1 cellular context compared by ENCODE assay signal in the genomic region with DNA sequence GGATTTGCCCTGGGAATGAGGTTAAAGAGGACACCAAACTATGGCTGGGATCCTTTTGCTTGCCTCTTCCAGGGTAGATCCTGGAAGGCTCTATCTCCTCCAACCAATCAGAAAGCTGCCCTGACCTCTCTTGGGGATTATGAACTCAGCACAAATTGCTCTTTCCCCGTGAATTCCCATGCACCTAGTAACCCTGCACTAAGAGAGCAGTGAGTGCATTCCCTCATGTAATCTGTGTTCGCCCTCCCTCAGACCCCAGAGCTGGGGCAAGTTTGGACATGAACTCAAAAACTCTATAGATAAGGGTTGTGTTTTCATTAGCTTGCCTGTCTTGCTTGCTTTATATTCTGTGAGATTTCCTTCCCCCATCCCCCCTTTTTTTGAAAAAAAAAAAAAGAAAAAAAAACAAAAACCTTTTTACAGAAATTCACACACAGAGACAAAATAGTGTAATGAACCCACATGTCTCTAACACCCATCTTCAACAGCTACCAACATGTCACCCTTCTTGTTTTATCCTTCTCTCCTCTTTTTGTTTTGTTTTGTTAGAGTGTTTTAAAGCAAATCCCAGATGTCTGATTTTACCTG.
TF ChIP-seq lines count a peak whose summit lies in the region.

No MANE protein-coding gene starts in this region.

TF ChIP-seq in HEK293, 187 proteins besides CTCF, POLR2A, EP300 and RAD21 (continued from another document and continues in another):
- TF ChIP-seq, protein P1, sequence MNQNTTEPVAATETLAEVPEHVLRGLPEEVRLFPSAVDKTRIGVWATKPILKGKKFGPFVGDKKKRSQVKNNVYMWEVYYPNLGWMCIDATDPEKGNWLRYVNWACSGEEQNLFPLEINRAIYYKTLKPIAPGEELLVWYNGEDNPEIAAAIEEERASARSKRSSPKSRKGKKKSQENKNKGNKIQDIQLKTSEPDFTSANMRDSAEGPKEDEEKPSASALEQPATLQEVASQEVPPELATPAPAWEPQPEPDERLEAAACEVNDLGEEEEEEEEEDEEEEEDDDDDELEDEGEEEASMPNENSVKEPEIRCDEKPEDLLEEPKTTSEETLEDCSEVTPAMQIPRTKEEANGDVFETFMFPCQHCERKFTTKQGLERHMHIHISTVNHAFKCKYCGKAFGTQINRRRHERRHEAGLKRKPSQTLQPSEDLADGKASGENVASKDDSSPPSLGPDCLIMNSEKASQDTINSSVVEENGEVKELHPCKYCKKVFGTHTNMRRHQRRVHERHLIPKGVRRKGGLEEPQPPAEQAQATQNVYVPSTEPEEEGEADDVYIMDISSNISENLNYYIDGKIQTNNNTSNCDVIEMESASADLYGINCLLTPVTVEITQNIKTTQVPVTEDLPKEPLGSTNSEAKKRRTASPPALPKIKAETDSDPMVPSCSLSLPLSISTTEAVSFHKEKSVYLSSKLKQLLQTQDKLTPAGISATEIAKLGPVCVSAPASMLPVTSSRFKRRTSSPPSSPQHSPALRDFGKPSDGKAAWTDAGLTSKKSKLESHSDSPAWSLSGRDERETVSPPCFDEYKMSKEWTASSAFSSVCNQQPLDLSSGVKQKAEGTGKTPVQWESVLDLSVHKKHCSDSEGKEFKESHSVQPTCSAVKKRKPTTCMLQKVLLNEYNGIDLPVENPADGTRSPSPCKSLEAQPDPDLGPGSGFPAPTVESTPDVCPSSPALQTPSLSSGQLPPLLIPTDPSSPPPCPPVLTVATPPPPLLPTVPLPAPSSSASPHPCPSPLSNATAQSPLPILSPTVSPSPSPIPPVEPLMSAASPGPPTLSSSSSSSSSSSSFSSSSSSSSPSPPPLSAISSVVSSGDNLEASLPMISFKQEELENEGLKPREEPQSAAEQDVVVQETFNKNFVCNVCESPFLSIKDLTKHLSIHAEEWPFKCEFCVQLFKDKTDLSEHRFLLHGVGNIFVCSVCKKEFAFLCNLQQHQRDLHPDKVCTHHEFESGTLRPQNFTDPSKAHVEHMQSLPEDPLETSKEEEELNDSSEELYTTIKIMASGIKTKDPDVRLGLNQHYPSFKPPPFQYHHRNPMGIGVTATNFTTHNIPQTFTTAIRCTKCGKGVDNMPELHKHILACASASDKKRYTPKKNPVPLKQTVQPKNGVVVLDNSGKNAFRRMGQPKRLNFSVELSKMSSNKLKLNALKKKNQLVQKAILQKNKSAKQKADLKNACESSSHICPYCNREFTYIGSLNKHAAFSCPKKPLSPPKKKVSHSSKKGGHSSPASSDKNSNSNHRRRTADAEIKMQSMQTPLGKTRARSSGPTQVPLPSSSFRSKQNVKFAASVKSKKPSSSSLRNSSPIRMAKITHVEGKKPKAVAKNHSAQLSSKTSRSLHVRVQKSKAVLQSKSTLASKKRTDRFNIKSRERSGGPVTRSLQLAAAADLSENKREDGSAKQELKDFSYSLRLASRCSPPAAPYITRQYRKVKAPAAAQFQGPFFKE (tag by site-specific recombination; IDR thresholded peaks at IDR 0.05; ENCODE audit: borderline replicate concordance): no peak
- TF ChIP-seq OSR2 (tag by site-specific recombination; IDR thresholded peaks at IDR 0.05): no peak; the same call in 1 of the 2 replicates
- no peak for TF ChIP-seq ZNF350 (tag by site-specific recombination; IDR thresholded peaks at IDR 0.05)
- TF ChIP-seq ZNF561 (tag by site-specific recombination; IDR thresholded peaks at IDR 0.05; ENCODE audit: borderline replicate concordance): peak; percentile 15; the same call in 1 of the 2 replicates
- TF ChIP-seq KLF1 (tag by site-specific recombination; IDR thresholded peaks at IDR 0.05): no peak
- TF ChIP-seq, protein P2, sequence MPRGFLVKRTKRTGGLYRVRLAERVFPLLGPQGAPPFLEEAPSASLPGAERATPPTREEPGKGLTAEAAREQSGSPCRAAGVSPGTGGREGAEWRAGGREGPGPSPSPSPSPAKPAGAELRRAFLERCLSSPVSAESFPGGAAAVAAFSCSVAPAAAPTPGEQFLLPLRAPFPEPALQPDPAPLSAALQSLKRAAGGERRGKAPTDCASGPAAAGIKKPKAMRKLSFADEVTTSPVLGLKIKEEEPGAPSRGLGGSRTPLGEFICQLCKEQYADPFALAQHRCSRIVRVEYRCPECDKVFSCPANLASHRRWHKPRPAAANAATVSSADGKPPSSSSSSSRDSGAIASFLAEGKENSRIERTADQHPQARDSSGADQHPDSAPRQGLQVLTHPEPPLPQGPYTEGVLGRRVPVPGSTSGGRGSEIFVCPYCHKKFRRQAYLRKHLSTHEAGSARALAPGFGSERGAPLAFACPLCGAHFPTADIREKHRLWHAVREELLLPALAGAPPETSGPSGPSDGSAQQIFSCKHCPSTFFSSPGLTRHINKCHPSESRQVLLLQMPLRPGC (tag by site-specific recombination; IDR thresholded peaks at IDR 0.05): peak; percentile 91
- no peak for TF ChIP-seq ZFP41 (tag by site-specific recombination; IDR thresholded peaks at IDR 0.05; ENCODE audit: borderline replicate concordance)
- TF ChIP-seq, protein P3, sequence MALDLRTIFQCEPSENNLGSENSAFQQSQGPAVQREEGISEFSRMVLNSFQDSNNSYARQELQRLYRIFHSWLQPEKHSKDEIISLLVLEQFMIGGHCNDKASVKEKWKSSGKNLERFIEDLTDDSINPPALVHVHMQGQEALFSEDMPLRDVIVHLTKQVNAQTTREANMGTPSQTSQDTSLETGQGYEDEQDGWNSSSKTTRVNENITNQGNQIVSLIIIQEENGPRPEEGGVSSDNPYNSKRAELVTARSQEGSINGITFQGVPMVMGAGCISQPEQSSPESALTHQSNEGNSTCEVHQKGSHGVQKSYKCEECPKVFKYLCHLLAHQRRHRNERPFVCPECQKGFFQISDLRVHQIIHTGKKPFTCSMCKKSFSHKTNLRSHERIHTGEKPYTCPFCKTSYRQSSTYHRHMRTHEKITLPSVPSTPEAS (tag by site-specific recombination; IDR thresholded peaks at IDR 0.05): no peak
- TF ChIP-seq, protein P4, sequence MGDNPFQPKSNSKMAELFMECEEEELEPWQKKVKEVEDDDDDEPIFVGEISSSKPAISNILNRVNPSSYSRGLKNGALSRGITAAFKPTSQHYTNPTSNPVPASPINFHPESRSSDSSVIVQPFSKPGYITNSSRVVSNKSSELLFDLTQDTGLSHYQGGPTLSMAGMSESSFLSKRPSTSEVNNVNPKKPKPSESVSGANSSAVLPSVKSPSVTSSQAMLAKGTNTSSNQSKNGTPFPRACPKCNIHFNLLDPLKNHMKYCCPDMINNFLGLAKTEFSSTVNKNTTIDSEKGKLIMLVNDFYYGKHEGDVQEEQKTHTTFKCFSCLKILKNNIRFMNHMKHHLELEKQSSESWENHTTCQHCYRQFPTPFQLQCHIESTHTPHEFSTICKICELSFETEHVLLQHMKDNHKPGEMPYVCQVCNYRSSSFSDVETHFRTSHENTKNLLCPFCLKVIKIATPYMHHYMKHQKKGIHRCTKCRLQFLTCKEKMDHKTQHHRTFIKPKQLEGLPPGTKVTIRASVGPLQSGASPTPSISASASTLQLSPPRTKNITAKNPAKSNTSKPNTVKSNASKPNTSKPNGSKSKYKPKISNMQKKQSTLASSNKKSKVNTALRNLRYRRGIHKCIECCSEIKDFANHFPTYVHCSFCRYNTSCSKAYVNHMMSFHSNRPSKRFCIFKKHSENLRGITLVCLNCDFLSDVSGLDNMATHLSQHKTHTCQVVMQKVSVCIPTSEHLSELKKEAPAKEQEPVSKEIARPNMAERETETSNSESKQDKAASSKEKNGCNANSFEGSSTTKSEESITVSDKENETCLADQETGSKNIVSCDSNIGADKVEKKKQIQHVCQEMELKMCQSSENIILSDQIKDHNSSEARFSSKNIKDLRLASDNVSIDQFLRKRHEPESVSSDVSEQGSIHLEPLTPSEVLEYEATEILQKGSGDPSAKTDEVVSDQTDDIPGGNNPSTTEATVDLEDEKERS (tag by site-specific recombination; IDR thresholded peaks at IDR 0.05): no peak
- TF ChIP-seq, protein P5, sequence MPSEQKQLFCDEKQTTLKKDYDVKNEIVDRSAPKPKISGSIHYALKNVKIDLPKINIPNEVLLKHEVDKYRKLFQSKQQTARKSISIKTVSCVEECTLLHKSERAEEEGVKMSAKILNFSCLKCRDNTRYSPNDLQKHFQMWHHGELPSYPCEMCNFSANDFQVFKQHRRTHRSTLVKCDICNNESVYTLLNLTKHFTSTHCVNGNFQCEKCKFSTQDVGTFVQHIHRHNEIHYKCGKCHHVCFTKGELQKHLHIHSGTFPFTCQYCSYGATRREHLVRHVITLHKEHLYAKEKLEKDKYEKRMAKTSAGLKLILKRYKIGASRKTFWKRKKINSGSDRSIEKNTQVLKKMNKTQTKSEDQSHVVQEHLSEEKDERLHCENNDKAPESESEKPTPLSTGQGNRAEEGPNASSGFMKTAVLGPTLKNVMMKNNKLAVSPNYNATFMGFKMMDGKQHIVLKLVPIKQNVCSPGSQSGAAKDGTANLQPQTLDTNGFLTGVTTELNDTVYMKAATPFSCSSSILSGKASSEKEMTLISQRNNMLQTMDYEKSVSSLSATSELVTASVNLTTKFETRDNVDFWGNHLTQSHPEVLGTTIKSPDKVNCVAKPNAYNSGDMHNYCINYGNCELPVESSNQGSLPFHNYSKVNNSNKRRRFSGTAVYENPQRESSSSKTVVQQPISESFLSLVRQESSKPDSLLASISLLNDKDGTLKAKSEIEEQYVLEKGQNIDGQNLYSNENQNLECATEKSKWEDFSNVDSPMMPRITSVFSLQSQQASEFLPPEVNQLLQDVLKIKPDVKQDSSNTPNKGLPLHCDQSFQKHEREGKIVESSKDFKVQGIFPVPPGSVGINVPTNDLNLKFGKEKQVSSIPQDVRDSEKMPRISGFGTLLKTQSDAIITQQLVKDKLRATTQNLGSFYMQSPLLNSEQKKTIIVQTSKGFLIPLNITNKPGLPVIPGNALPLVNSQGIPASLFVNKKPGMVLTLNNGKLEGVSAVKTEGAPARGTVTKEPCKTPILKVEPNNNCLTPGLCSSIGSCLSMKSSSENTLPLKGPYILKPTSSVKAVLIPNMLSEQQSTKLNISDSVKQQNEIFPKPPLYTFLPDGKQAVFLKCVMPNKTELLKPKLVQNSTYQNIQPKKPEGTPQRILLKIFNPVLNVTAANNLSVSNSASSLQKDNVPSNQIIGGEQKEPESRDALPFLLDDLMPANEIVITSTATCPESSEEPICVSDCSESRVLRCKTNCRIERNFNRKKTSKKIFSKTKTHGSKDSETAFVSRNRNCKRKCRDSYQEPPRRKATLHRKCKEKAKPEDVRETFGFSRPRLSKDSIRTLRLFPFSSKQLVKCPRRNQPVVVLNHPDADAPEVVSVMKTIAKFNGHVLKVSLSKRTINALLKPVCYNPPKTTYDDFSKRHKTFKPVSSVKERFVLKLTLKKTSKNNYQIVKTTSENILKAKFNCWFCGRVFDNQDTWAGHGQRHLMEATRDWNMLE (tag by site-specific recombination; conservative IDR thresholded peaks at IDR 0.05; ENCODE audit: low read depth): no peak; the same call in 1 of the 2 replicates
- no peak for TF ChIP-seq ZNF221 (tag by site-specific recombination; IDR thresholded peaks at IDR 0.05; ENCODE audit: borderline replicate concordance)
- 0 out of 2 replicates have a peak, but pooled peaks have one; percentile 35 for TF ChIP-seq ZNF24 (tag by site-specific recombination; IDR thresholded peaks at IDR 0.05)
- TF ChIP-seq, protein P6, sequence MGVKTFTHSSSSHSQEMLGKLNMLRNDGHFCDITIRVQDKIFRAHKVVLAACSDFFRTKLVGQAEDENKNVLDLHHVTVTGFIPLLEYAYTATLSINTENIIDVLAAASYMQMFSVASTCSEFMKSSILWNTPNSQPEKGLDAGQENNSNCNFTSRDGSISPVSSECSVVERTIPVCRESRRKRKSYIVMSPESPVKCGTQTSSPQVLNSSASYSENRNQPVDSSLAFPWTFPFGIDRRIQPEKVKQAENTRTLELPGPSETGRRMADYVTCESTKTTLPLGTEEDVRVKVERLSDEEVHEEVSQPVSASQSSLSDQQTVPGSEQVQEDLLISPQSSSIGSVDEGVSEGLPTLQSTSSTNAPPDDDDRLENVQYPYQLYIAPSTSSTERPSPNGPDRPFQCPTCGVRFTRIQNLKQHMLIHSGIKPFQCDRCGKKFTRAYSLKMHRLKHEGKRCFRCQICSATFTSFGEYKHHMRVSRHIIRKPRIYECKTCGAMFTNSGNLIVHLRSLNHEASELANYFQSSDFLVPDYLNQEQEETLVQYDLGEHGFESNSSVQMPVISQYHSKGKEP (tag by site-specific recombination; IDR thresholded peaks at IDR 0.05): peak; percentile 95
- no peak for TF ChIP-seq MYNN (tag by site-specific recombination; IDR thresholded peaks at IDR 0.05; ENCODE audit: borderline replicate concordance)
- 0 out of 2 replicates have a peak, but pooled peaks have one; percentile 53 for TF ChIP-seq ZNF600 (tag by site-specific recombination; IDR thresholded peaks at IDR 0.05)
- no peak for TF ChIP-seq ZNF791 (tag by site-specific recombination; IDR thresholded peaks at IDR 0.05)
- TF ChIP-seq ZNF174 (tag by site-specific recombination; IDR thresholded peaks at IDR 0.05): no peak
- TF ChIP-seq ZFP3 (tag by site-specific recombination; IDR thresholded peaks at IDR 0.05; ENCODE audit: low read depth): no peak
- no peak for TF ChIP-seq ZNF423 (tag by site-specific recombination; IDR thresholded peaks at IDR 0.05)
- peak; percentile 45; the same call in 1 of the 2 replicates for TF ChIP-seq ZEB2 (tag by site-specific recombination; IDR thresholded peaks at IDR 0.05)
- TF ChIP-seq, protein P7, sequence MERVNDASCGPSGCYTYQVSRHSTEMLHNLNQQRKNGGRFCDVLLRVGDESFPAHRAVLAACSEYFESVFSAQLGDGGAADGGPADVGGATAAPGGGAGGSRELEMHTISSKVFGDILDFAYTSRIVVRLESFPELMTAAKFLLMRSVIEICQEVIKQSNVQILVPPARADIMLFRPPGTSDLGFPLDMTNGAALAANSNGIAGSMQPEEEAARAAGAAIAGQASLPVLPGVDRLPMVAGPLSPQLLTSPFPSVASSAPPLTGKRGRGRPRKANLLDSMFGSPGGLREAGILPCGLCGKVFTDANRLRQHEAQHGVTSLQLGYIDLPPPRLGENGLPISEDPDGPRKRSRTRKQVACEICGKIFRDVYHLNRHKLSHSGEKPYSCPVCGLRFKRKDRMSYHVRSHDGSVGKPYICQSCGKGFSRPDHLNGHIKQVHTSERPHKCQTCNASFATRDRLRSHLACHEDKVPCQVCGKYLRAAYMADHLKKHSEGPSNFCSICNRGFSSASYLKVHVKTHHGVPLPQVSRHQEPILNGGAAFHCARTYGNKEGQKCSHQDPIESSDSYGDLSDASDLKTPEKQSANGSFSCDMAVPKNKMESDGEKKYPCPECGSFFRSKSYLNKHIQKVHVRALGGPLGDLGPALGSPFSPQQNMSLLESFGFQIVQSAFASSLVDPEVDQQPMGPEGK (tag by site-specific recombination; IDR thresholded peaks at IDR 0.05): 0 out of 2 replicates have a peak, but pooled peaks have one; percentile 19
- TF ChIP-seq, protein P8, sequence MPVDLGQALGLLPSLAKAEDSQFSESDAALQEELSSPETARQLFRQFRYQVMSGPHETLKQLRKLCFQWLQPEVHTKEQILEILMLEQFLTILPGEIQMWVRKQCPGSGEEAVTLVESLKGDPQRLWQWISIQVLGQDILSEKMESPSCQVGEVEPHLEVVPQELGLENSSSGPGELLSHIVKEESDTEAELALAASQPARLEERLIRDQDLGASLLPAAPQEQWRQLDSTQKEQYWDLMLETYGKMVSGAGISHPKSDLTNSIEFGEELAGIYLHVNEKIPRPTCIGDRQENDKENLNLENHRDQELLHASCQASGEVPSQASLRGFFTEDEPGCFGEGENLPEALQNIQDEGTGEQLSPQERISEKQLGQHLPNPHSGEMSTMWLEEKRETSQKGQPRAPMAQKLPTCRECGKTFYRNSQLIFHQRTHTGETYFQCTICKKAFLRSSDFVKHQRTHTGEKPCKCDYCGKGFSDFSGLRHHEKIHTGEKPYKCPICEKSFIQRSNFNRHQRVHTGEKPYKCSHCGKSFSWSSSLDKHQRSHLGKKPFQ (tag by site-specific recombination; IDR thresholded peaks at IDR 0.05): 0 out of 2 replicates have a peak, but pooled peaks have one; percentile 31
- TF ChIP-seq, protein P9, sequence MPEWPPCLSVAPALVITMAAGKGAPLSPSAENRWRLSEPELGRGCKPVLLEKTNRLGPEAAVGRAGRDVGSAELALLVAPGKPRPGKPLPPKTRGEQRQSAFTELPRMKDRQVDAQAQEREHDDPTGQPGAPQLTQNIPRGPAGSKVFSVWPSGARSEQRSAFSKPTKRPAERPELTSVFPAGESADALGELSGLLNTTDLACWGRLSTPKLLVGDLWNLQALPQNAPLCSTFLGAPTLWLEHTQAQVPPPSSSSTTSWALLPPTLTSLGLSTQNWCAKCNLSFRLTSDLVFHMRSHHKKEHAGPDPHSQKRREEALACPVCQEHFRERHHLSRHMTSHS (tag by site-specific recombination; IDR thresholded peaks at IDR 0.05): no peak
